ENCODE assay signal across 24 cellular contexts in genomic region chr4:103372002-103372558, GRCh38.
"Had no signal": no experiment of that assay in that cellular context is flagged by ENCODE, and none has a peak within 500 bp of the region (broad histone marks: within the 10 kb centered on the region; RNA-seq: fewer than 3 reads in every experiment).

No MANE protein-coding gene starts in this region.

- H3K27ac ChIP-seq: ascending aorta, cardiac muscle cell, epithelial cell of prostate, left lung, sigmoid colon, testis, upper lobe of left lung had no signal

- H3K27me3 ChIP-seq: ascending aorta, cardiac muscle cell, left lung, sigmoid colon, testis, upper lobe of left lung had no signal

- H3K4me3 ChIP-seq: ascending aorta, cardiac muscle cell, left lung, sigmoid colon, testis, upper lobe of left lung had no signal

- H3K9me3 Mint-ChIP-seq: activated CD4-positive, alpha-beta T cell treated with anti-CD3 and anti-CD28 coated beads, Interleukin-2, amount 10 ng/mL, durations not matched to agents 7 days and 5 days; nephron; stimulated activated memory B cell treated with anti-CD40 and anti-IgM and Interleukin-4, amounts not matched to agents 10 μg/mL and 1 μg/mL and 100 μg/mL, for 72 hours had no signal

- H3K27ac Mint-ChIP-seq: activated CD4-positive, alpha-beta T cell treated with anti-CD3 and anti-CD28 coated beads, Interleukin-2, amount 10 ng/mL, durations not matched to agents 7 days and 5 days; activated T-cell treated with anti-CD3 and anti-CD28 coated beads, Interleukin-2, amount 50 U/mL, for 72 hours; effector memory CD8-positive, alpha-beta T cell; nephron; stimulated activated memory B cell treated with anti-CD40 and anti-IgM and Interleukin-4, amounts not matched to agents 10 μg/mL and 1 μg/mL and 100 μg/mL, for 72 hours had no signal

- ATAC-seq: activated CD4-positive, CD25-positive, alpha-beta regulatory T cell treated with anti-CD3 and anti-CD28 coated beads, Interleukin-2, amount 50 U/mL, for 24 hours; activated T-cell treated with anti-CD3 and anti-CD28 coated beads, Interleukin-2, amount 50 U/mL, for 72 hours; effector memory CD8-positive, alpha-beta T cell; left lung; stimulated activated memory B cell treated with anti-CD40 and anti-IgM and Interleukin-4, amounts not matched to agents 10 μg/mL and 1 μg/mL and 100 μg/mL, for 72 hours had no signal

- H3K36me3 ChIP-seq: ascending aorta, cardiac muscle cell, left lung, sigmoid colon, upper lobe of left lung had no signal

- H3K9me3 ChIP-seq: ascending aorta, left lung, sigmoid colon, testis, upper lobe of left lung had no signal

- H3K36me3 Mint-ChIP-seq: stimulated activated memory B cell treated with anti-CD40 and anti-IgM and Interleukin-4, amounts not matched to agents 10 μg/mL and 1 μg/mL and 100 μg/mL, for 72 hours had no signal

- H3K4me1 Mint-ChIP-seq: activated CD4-positive, alpha-beta T cell treated with anti-CD3 and anti-CD28 coated beads, Interleukin-2, amount 10 ng/mL, durations not matched to agents 7 days and 5 days; nephron; stimulated activated memory B cell treated with anti-CD40 and anti-IgM and Interleukin-4, amounts not matched to agents 10 μg/mL and 1 μg/mL and 100 μg/mL, for 72 hours had no signal

- H3K4me3 Mint-ChIP-seq: activated CD4-positive, alpha-beta T cell treated with anti-CD3 and anti-CD28 coated beads, Interleukin-2, amount 10 ng/mL, durations not matched to agents 7 days and 5 days; activated T-cell treated with anti-CD3 and anti-CD28 coated beads, Interleukin-2, amount 50 U/mL, for 72 hours; effector memory CD8-positive, alpha-beta T cell; nephron; stimulated activated memory B cell treated with anti-CD40 and anti-IgM and Interleukin-4, amounts not matched to agents 10 μg/mL and 1 μg/mL and 100 μg/mL, for 72 hours had no signal

- H3K4me1 ChIP-seq: ascending aorta, left lung, sigmoid colon, testis, upper lobe of left lung had no signal

- H3K27me3 Mint-ChIP-seq: activated CD4-positive, alpha-beta T cell treated with anti-CD3 and anti-CD28 coated beads, Interleukin-2, amount 10 ng/mL, durations not matched to agents 7 days and 5 days; effector memory CD8-positive, alpha-beta T cell; stimulated activated memory B cell treated with anti-CD40 and anti-IgM and Interleukin-4, amounts not matched to agents 10 μg/mL and 1 μg/mL and 100 μg/mL, for 72 hours had no signal

- DNase-seq: activated CD4-positive, alpha-beta T cell treated with anti-CD3 and anti-CD28 coated beads, Interleukin-2, amount 10 ng/mL, durations not matched to agents 7 days and 5 days; activated CD8-positive, alpha-beta memory T cell treated with anti-CD3 and anti-CD28 coated beads, Interleukin-2, amount 50 U/mL, for 48 hours; activated effector memory CD4-positive, alpha-beta T cell treated with anti-CD3 and anti-CD28 coated beads, Interleukin-2, amount 50 U/mL, for 16 hours; activated naive CD4-positive, alpha-beta T cell treated with anti-CD3 and anti-CD28 coated beads, Interleukin-2, amount 50 U/mL, for 16 hours; activated T-cell treated with anti-CD3 and anti-CD28 coated beads, Interleukin-2, amount 50 U/mL, for 72 hours; dermis blood vessel endothelial cell; effector memory CD8-positive, alpha-beta T cell; foreskin melanocyte; head of caudate nucleus; left lung; midbrain; occipital lobe; posterior cingulate gyrus; sigmoid colon; stimulated activated CD4-positive, alpha-beta T cell treated with anti-CD3 and anti-CD28 coated beads, Interleukin-4, amount 100 ng/mL, for 24 hours; T1000; testis; upper lobe of left lung had no signal
